19 cellular contexts compared by ENCODE assay signal in genomic region chr3:111732248-111732879, GRCh38. TPM values are rescaled to one million over a fixed set of nuclear protein-coding genes. Genes with fewer than 3 reads are reported as not detected.
A peak's percentile ranks its signal among the peaks of the same experiment; 100 is the strongest.
DNase-seq lines count a peak whose midpoint lies in the region; ATAC-seq, FAIRE-seq and TF ChIP-seq lines count a peak whose summit lies in the region.
"Had no signal": no experiment of that assay in that cellular context is flagged by ENCODE, and none has a peak within 500 bp of the region (broad histone marks: within the 10 kb centered on the region; RNA-seq: fewer than 3 reads in every experiment).

No MANE protein-coding gene starts in this region.

- peak in 1 of 2 experiments; percentile 19; a peak in 1 of 4 replicates for TF ChIP-seq EP300 in HepG2 (IDR thresholded peaks at IDR 0.05; ENCODE audit: low read depth in 2 of 2, low read length in 2 of 2)
- no peak for TF ChIP-seq EP300 in HepG2 (CRISPR knock-in tag; IDR thresholded peaks at IDR 0.05; ENCODE audit: borderline replicate concordance)

- no peaks in the 10 kb centered on the region for H3K27me3 Mint-ChIP-seq in type B pancreatic cell
- H3K27me3 Mint-ChIP-seq: dendritic cell treated with granulocyte-macrophage colony-stimulating factor and Interleukin-4, amounts not matched to agents 40 ng/mL and 50 ng/mL, for 4 days had no signal

- no peak overlapping the region for H3K4me3 ChIP-seq in colonic mucosa
- H3K4me3 ChIP-seq in HepG2 (replicated peaks in 1 of 3; ENCODE audit: insufficient read depth in 1 of 3, low read depth in 2 of 3, low read length in 3 of 3) = peak overlapping the region; percentile 65 to 79 (median 69)
- H3K4me3 ChIP-seq in lower leg skin (ENCODE audit: low read depth, poor library complexity, severe bottlenecking) = no peak overlapping the region
- no peak overlapping the region for H3K4me3 ChIP-seq in spleen

- POLR2A ChIA-PET in HepG2 (lab: Yijun Ruan, JAX) = interaction anchor here (1.0 to 3.2 kb wide), 4 partner anchors 32 to 247 kb away, joined by 3 to 14 read pairs (median 8); partner anchors contain the start of gene ABHD10

- H3K9me3 Mint-ChIP-seq in type B pancreatic cell = peaks cover 15% of the 10 kb centered on the region
- H3K9me3 Mint-ChIP-seq: dendritic cell treated with granulocyte-macrophage colony-stimulating factor and Interleukin-4, amounts not matched to agents 40 ng/mL and 50 ng/mL, for 4 days had no signal

- H3K4me1 Mint-ChIP-seq in type B pancreatic cell (ENCODE audit: unreplicated experiment) = peaks cover 31% of the 10 kb centered on the region
- H3K4me1 Mint-ChIP-seq: CD14-positive monocyte had no signal

- BruUV-seq in HepG2 (replicated peaks; lab: Mats Ljungman, UMichigan) = no TSS peak

- H3K27ac ChIP-seq in colonic mucosa (no peak overlapping the region), HepG2 (ENCODE audit: extremely low read length, insufficient read depth, low read length) (peak overlapping the region; percentile 70), spleen (no peak overlapping the region)

- FAIRE-seq in HepG2 (lab: Jason Lieb, UNC) (peak; percentile 95), GM12892 (lab: Jason Lieb, UNC) (no peak)
- FAIRE-seq: GM19239, TTC549 had no signal

- peak overlapping the region; percentile 81 for H3K4me3 Mint-ChIP-seq in type B pancreatic cell
- H3K4me3 Mint-ChIP-seq: CD14-positive monocyte; dendritic cell treated with granulocyte-macrophage colony-stimulating factor and Interleukin-4, amounts not matched to agents 40 ng/mL and 50 ng/mL, for 4 days had no signal

- no peaks in the 10 kb centered on the region for H3K4me1 ChIP-seq in colonic mucosa
- H3K4me1 ChIP-seq in HepG2 (ENCODE audit: insufficient read depth, low read length) = peaks cover 83% of the 10 kb centered on the region
- peaks cover 0 to 8% (median 4%) of the 10 kb centered on the region in 6 donors for H3K4me1 ChIP-seq in spleen

- peaks cover 39% of the 10 kb centered on the region for H3K79me2 ChIP-seq in HepG2 (ENCODE audit: insufficient read depth, low read length)

- TF ChIP-seq CTCF in colonic mucosa (IDR thresholded peaks at IDR 0.05) = no peak
- TF ChIP-seq CTCF in HepG2 (CRISPR knock-in tag; IDR thresholded peaks at IDR 0.05) = no peak
- no peak for TF ChIP-seq CTCF in type B pancreatic cell (conservative IDR thresholded peaks at IDR 0.05)
- no peak for TF ChIP-seq CTCF in lower leg skin (IDR thresholded peaks at IDR 0.05)
- no peak for TF ChIP-seq CTCF in spleen (IDR thresholded peaks at IDR 0.05 in 8 of 11, conservative IDR thresholded peaks at IDR 0.05 in 3 of 11)

- 1% methylated on average over 5 of the region's 5 CpGs for WGBS in HepG2 (ENCODE audit: low lambda C conversion rate)
- WGBS in lower leg skin, 2 donors = 90 to 97% methylated on average over 5 of the region's 5 CpGs
- WGBS in spleen, 5 donors = 95 to 97% (median 96%) methylated on average over 5 of the region's 5 CpGs

- H4K20me1 ChIP-seq in HepG2 (ENCODE audit: insufficient read depth, low read length) = no peaks in the 10 kb centered on the region

- H3K36me3 ChIP-seq in colonic mucosa (no peaks in the 10 kb centered on the region), HepG2 (replicated peaks in 1 of 2; ENCODE audit: control insufficient read depth in 1 of 2, insufficient read depth in 2 of 2, low read length in 2 of 2) (no peaks in the 10 kb centered on the region), spleen (no peaks in the 10 kb centered on the region)

- CTCF ChIA-PET in HepG2 (lab: Yijun Ruan, JAX; ENCODE audit: low intra/inter-chr PET ratio, low total read pairs) = no interaction called here

- peaks cover 4% of the 10 kb centered on the region for H3K36me3 Mint-ChIP-seq in type B pancreatic cell
- H3K36me3 Mint-ChIP-seq: CD14-positive monocyte had no signal

- peak overlapping the region; percentile 89 for H3K27ac Mint-ChIP-seq in type B pancreatic cell
- H3K27ac Mint-ChIP-seq: CD14-positive monocyte; dendritic cell treated with granulocyte-macrophage colony-stimulating factor and Interleukin-4, amounts not matched to agents 40 ng/mL and 50 ng/mL, for 4 days had no signal

- H2AFZ ChIP-seq in HepG2 (ENCODE audit: low read length) = peak overlapping the region; percentile 79

- H3K4me2 ChIP-seq in HepG2 (ENCODE audit: low read depth, low read length) = peak overlapping the region; percentile 91

- DNase-seq in NCI-H2196 treated with DMSO at 0.1 percent for 48 hours (lab: John Stamatoyannopoulos, UW; ENCODE audit: unreplicated experiment) (peak; percentile 45), colonic mucosa (peak; percentile 40), HepG2 (ENCODE audit: low spot score) (peak; percentile 77), type B pancreatic cell (ENCODE audit: extremely low spot score, unreplicated experiment) (no peak), lower leg skin (ENCODE audit: low spot score in 2 of 2) (no peak), GM12892 (ENCODE audit: insufficient read length) (no peak), spleen (no peak)
- DNase-seq in stimulated activated CD4-positive, alpha-beta T cell treated with anti-CD3 and anti-CD28 coated beads, Interleukin-4, amount 100 ng/mL, for 24 hours = no peak
- DNase-seq: activated CD8-positive, alpha-beta memory T cell treated with anti-CD3 and anti-CD28 coated beads for 24 hours; activated effector memory CD4-positive, alpha-beta T cell treated with Interleukin-2 at 50 U/mL for 16 hours; NCI-H1105; NCI-H446 treated with DMSO at 0.1 percent for 48 hours; Right ventricle myocardium superior; stimulated activated CD4-positive, alpha-beta T cell treated with anti-CD3 and anti-CD28 coated beads, Interleukin-2, amount 100 ng/mL, for 48 hours had no signal

- intact Hi-C loops in colonic mucosa (cut with DNase I) = no loop called here
- intact Hi-C loops in HepG2 (cut with micrococcal nuclease; ENCODE audit: unreplicated experiment) = loop anchor here (2.0 to 5.0 kb wide), 2 partner anchors 76 to 130 kb away; no protein-coding TSS in a partner anchor
- intact Hi-C loops in lower leg skin (cut with DNase I; ENCODE audit: low total_unique reads) = no loop called here
- intact Hi-C loops in spleen (cut with DNase I; ENCODE audit: low total_unique reads) = no loop called here

- no peak for TF ChIP-seq RAD21 in HepG2 (CRISPR knock-in tag; IDR thresholded peaks at IDR 0.05)

- peak; percentile 94 for ATAC-seq in HepG2

- TF ChIP-seq POLR2A in HepG2 (IDR thresholded peaks at IDR 0.05; ENCODE audit: insufficient read depth in 1 of 2, low read depth in 2 of 2, low read length in 2 of 2) (peak; percentile 68 to 71; a peak in 3 of 4 replicates), lower leg skin (IDR thresholded peaks at IDR 0.05) (no peak), GM12892 (IDR thresholded peaks at IDR 0.05; ENCODE audit: low read depth, low read length) (no peak), spleen (IDR thresholded peaks at IDR 0.05) (no peak)

- in situ Hi-C loops in HepG2 (cut with HindIII; ENCODE audit: extremely low pct_ligation_motif_present, low pct_unique_long_range_greater_than_20kb) = no loop called here

- no peaks in the 10 kb centered on the region for H3K27me3 ChIP-seq in colonic mucosa
- no peaks in the 10 kb centered on the region for H3K27me3 ChIP-seq in HepG2 (ENCODE audit: control insufficient read depth in 1 of 2, insufficient read depth in 2 of 2, low read length in 2 of 2)
- no peaks in the 10 kb centered on the region for H3K27me3 ChIP-seq in spleen (replicated peaks in 1 of 7)

- peak overlapping the region in 1 of 2 donors; percentile 7 for H3K9ac ChIP-seq in colonic mucosa (ENCODE audit: low read depth in 2 of 2, low read length in 2 of 2)
- peak overlapping the region; percentile 73 for H3K9ac ChIP-seq in HepG2 (ENCODE audit: insufficient read depth, low read depth, low read length)

- H3K9me3 ChIP-seq in colonic mucosa (no peaks in the 10 kb centered on the region), HepG2 (ENCODE audit: low read length) (no peaks in the 10 kb centered on the region), spleen (peaks cover 0 to 4% (median 0%) of the 10 kb centered on the region in 8 donors)

TF ChIP-seq in HepG2, 621 proteins besides CTCF, POLR2A, EP300 and RAD21 (continues in another document):
- no peak for TF ChIP-seq ZNF660 (CRISPR knock-in tag; IDR thresholded peaks at IDR 0.05; ENCODE audit: borderline replicate concordance, low read depth)
- 0 out of 2 replicates have a peak, but pooled peaks have one; percentile 47 for TF ChIP-seq MEIS1 (CRISPR knock-in tag; IDR thresholded peaks at IDR 0.05; ENCODE audit: borderline replicate concordance)

RNA-seq across cellular contexts. Expression of gene PLCXD2, which starts 57.9 kb away (rescaled TPM):
- 1 to 10 TPM; 4.2 to 4.9 TPM for total RNA-seq in colonic mucosa
- total RNA-seq in HepG2 (2016; rRNA removed; fragmentation: Illumina TruSeq; extraction: Trizol) = 23.5 and 29.1 TPM in 2 replicates
- total RNA-seq in HepG2 (2016; cell fraction: cytosol; rRNA removed; fragmentation: Illumina TruSeq; extraction: Trizol; ENCODE audit: low read depth) = 9.1 and 11.9 TPM in 2 replicates
- 21.6 and 24.6 TPM in 2 replicates for total RNA-seq in HepG2 (2016; cell fraction: insoluble cytoplasmic fraction; rRNA removed; fragmentation: Illumina TruSeq; extraction: Trizol)
- total RNA-seq in HepG2 (2016; cell fraction: membrane; rRNA removed; fragmentation: Illumina TruSeq; extraction: Trizol) = 18.7 and 18.8 TPM in 2 replicates
- total RNA-seq in HepG2 (2016; cell fraction: nucleus; rRNA removed; fragmentation: Illumina TruSeq; extraction: Trizol) = 27.0 and 27.2 TPM in 2 replicates
- polyA plus RNA-seq in HepG2 (2011; rRNA removed) = 4.7 and 4.8 TPM in 2 replicates
- polyA plus RNA-seq in HepG2 (2011; cell fraction: cytosol; rRNA removed) = 4.7 and 6.8 TPM in 2 replicates
- 2.9 and 3.5 TPM in 2 replicates for polyA plus RNA-seq in HepG2 (2011; cell fraction: nucleus; rRNA removed)
- 7.1 and 11.5 TPM in 2 replicates for polyA plus RNA-seq in HepG2 (2012)
- 9.5 and 11.8 TPM in 2 replicates for polyA plus RNA-seq in HepG2 (2016; cell fraction: cytosol; fragmentation: Illumina TruSeq; extraction: Trizol; ENCODE audit: low read depth)
- polyA plus RNA-seq in HepG2 (2016; cell fraction: insoluble cytoplasmic fraction; fragmentation: Illumina TruSeq; extraction: Trizol; ENCODE audit: low read depth) = 17.7 and 19.9 TPM in 2 replicates
- polyA plus RNA-seq in HepG2 (2016; cell fraction: membrane; fragmentation: Illumina TruSeq; extraction: Trizol; ENCODE audit: low read depth) = 14.0 and 14.3 TPM in 2 replicates
- polyA plus RNA-seq in HepG2 (2016; cell fraction: nucleus; fragmentation: Illumina TruSeq; extraction: Trizol; ENCODE audit: insufficient read depth, low read depth) = 8.6 and 9.9 TPM in 2 replicates
- polyA minus RNA-seq in HepG2 (2011; rRNA and poly(A)+ RNA removed; ENCODE audit: low replicate concordance) = 3.4 and 6.0 TPM in 2 replicates
- 0.49 and 2.7 TPM in 2 replicates for polyA minus RNA-seq in HepG2 (2011; cell fraction: cytosol; rRNA and poly(A)+ RNA removed)
- 62.8 and 86.4 TPM in 2 replicates for polyA minus RNA-seq in HepG2 (2011; cell fraction: nucleus; rRNA and poly(A)+ RNA removed)
- 7.2 and 14.5 TPM in 2 replicates for total RNA-seq in type B pancreatic cell (ENCODE audit: low replicate concordance)
- 1 to 10 TPM in 3 of 4 donors, under 1 TPM in 1; 0.76 to 3.3 (median 1.5) TPM for total RNA-seq in lower leg skin
- 0.87 TPM for polyA plus RNA-seq in GM12892 (2012; ENCODE audit: missing spikeins)
- total RNA-seq in spleen = 1 to 10 TPM; 2.9 to 6.0 (median 3.4) TPM
- under 1 TPM; 0.30 to 0.53 (median 0.35) TPM for polyA plus RNA-seq in spleen
- total RNA-seq: G401 had no signal

Comparison
In these comparisons a context has a peak if more than half of its experiments do, and no peak if none do; other contexts are left out.
1. DNase-seq: peak in NCI-H2196 treated with DMSO at 0.1 percent for 48 hours (single experiment), colonic mucosa (single experiment) and HepG2 (single experiment); none in type B pancreatic cell (single experiment), stimulated activated CD4-positive, alpha-beta T cell treated with anti-CD3 and anti-CD28 coated beads, Interleukin-4, amount 100 ng/mL, for 24 hours (single experiment), lower leg skin (0 of 2), GM12892 (single experiment) and spleen (single experiment).
2. H3K4me3 ChIP-seq: peak in HepG2 (3 of 3); none in colonic mucosa (single experiment), lower leg skin (single experiment) and spleen (0 of 8).
3. POLR2A ChIP-seq: peak in HepG2 (2 of 2); none in lower leg skin (0 of 2), GM12892 (single experiment) and spleen (0 of 3).